Comparison of ENCODE assay signal across 29 cellular contexts in genomic region chr18:74834424-74835309, GRCh38.
DNase-seq lines count a peak whose midpoint lies in the region; ATAC-seq and TF ChIP-seq lines count a peak whose summit lies in the region.
"Had no signal": no experiment of that assay in that cellular context is flagged by ENCODE, and none has a peak within 500 bp of the region (broad histone marks: within the 10 kb centered on the region; RNA-seq: fewer than 3 reads in every experiment).

No MANE protein-coding gene starts in this region.

- CTCF ChIA-PET in naive thymus-derived CD4-positive, alpha-beta T cell (lab: Charles Lee): no interaction called here

- POLR2A ChIA-PET in naive thymus-derived CD4-positive, alpha-beta T cell (lab: Charles Lee): no interaction called here

- H3K27ac Mint-ChIP-seq in activated T-helper 17 cell treated with anti-CD3 and anti-CD28 coated beads, Interleukin-2, amount 50 U/mL, for 72 hours: peak overlapping the region; percentile 4
- H3K27ac Mint-ChIP-seq in neural crest cell (ENCODE audit: unreplicated experiment) (peak overlapping the region; percentile 58), type B pancreatic cell (no peak overlapping the region)
- H3K27ac Mint-ChIP-seq in naive thymus-derived CD4-positive, alpha-beta T cell: no peak overlapping the region
- H3K27ac Mint-ChIP-seq: activated CD4-positive, alpha-beta memory T cell treated with anti-CD3 and anti-CD28 coated beads, Interleukin-2, amount 10 ng/mL, durations not matched to agents 7 days and 5 days; activated naive CD4-positive, alpha-beta T cell treated with anti-CD3 and anti-CD28 coated beads, Interleukin-2, amount 50 U/mL, for 72 hours; B cell; CD8-positive, alpha-beta T cell; stimulated activated naive CD8-positive, alpha-beta T cell treated with anti-CD3 and anti-CD28 coated beads, Interleukin-15, Interleukin-2, amounts not matched to agents 100 ng/mL and 50 ng/mL, for 24 hours had no signal

- peaks cover 14% of the 10 kb centered on the region for H3K4me1 Mint-ChIP-seq in activated T-helper 17 cell treated with anti-CD3 and anti-CD28 coated beads, Interleukin-2, amount 50 U/mL, for 72 hours
- H3K4me1 Mint-ChIP-seq in neural crest cell (no peaks in the 10 kb centered on the region), type B pancreatic cell (ENCODE audit: unreplicated experiment) (peaks cover 9% of the 10 kb centered on the region)
- H3K4me1 Mint-ChIP-seq in naive thymus-derived CD4-positive, alpha-beta T cell: peaks cover 12 to 38% (median 32%) of the 10 kb centered on the region in 7 donors
- H3K4me1 Mint-ChIP-seq: B cell had no signal

- H3K9me3 ChIP-seq in naive thymus-derived CD4-positive, alpha-beta T cell (ENCODE audit: control insufficient read depth in 2 of 3, low read length in 3 of 3): no peaks in the 10 kb centered on the region
- H3K9me3 ChIP-seq: psoas muscle, thoracic aorta had no signal

- H3K27me3 Mint-ChIP-seq in activated T-helper 17 cell treated with anti-CD3 and anti-CD28 coated beads, Interleukin-2, amount 50 U/mL, for 72 hours: no peaks in the 10 kb centered on the region
- H3K27me3 Mint-ChIP-seq in neural crest cell (ENCODE audit: low read depth) (no peaks in the 10 kb centered on the region), type B pancreatic cell (no peaks in the 10 kb centered on the region)
- H3K27me3 Mint-ChIP-seq in naive thymus-derived CD4-positive, alpha-beta T cell: no peaks in the 10 kb centered on the region
- H3K27me3 Mint-ChIP-seq: activated CD4-positive, alpha-beta memory T cell treated with anti-CD3 and anti-CD28 coated beads, Interleukin-2, amount 10 ng/mL, durations not matched to agents 7 days and 5 days; B cell; stimulated activated naive CD8-positive, alpha-beta T cell treated with anti-CD3 and anti-CD28 coated beads, Interleukin-15, Interleukin-2, amounts not matched to agents 100 ng/mL and 50 ng/mL, for 24 hours had no signal

- no peaks in the 10 kb centered on the region for H3K9me3 Mint-ChIP-seq in activated T-helper 17 cell treated with anti-CD3 and anti-CD28 coated beads, Interleukin-2, amount 50 U/mL, for 72 hours
- H3K9me3 Mint-ChIP-seq in neural crest cell (no peaks in the 10 kb centered on the region), type B pancreatic cell (no peaks in the 10 kb centered on the region)
- H3K9me3 Mint-ChIP-seq in naive thymus-derived CD4-positive, alpha-beta T cell: no peaks in the 10 kb centered on the region
- H3K9me3 Mint-ChIP-seq: activated CD4-positive, alpha-beta memory T cell treated with anti-CD3 and anti-CD28 coated beads, Interleukin-2, amount 10 ng/mL, durations not matched to agents 7 days and 5 days; activated naive CD4-positive, alpha-beta T cell treated with anti-CD3 and anti-CD28 coated beads, Interleukin-2, amount 50 U/mL, for 72 hours; CD8-positive, alpha-beta T cell; stimulated activated naive CD8-positive, alpha-beta T cell treated with anti-CD3 and anti-CD28 coated beads, Interleukin-15, Interleukin-2, amounts not matched to agents 100 ng/mL and 50 ng/mL, for 24 hours had no signal

- no peak overlapping the region for H3K27ac ChIP-seq in naive thymus-derived CD4-positive, alpha-beta T cell (ENCODE audit: low read depth, low read length)
- H3K27ac ChIP-seq: psoas muscle, thoracic aorta had no signal

- no peaks in the 10 kb centered on the region for H3K36me3 ChIP-seq in naive thymus-derived CD4-positive, alpha-beta T cell (ENCODE audit: control insufficient read depth in 2 of 3, insufficient read depth in 3 of 3, low read length in 3 of 3)
- H3K36me3 ChIP-seq: thoracic aorta had no signal

- DNase-seq in ELR (ENCODE audit: low read depth) (peak; percentile 13), foreskin melanocyte (peak; percentile 19), neural crest cell (ENCODE audit: low read depth, low spot score) (no peak), mucosa of gallbladder (ENCODE audit: low spot score) (no peak), type B pancreatic cell (ENCODE audit: extremely low spot score, unreplicated experiment) (no peak)
- DNase-seq in naive thymus-derived CD4-positive, alpha-beta T cell: no peak
- DNase-seq: activated CD4-positive, alpha-beta memory T cell treated with anti-CD3 and anti-CD28 coated beads, Interleukin-2, amount 10 ng/mL, durations not matched to agents 7 days and 5 days; activated CD4-positive, CD25-positive, alpha-beta regulatory T cell treated with anti-CD3 and anti-CD28 coated beads, Interleukin-2, amount 50 U/mL, for 72 hours; activated CD8-positive, alpha-beta memory T cell treated with anti-CD3 and anti-CD28 coated beads, Interleukin-2, amount 50 U/mL, for 48 hours; aorta; CD8-positive, alpha-beta T cell; central memory CD4-positive, alpha-beta T cell; HCEC 1CT; Kasumi-1; kidney glomerular epithelial cell; mammary epithelial cell; NCI-H1436; NCI-H2081 treated with DMSO at 0.1 percent for 48 hours; NCI-H345; NCI-H748 treated with DMSO at 0.1 percent for 48 hours; nucleus accumbens; psoas muscle; RPMI8226 had no signal

- no peak overlapping the region for H3K4me3 Mint-ChIP-seq in activated T-helper 17 cell treated with anti-CD3 and anti-CD28 coated beads, Interleukin-2, amount 50 U/mL, for 72 hours
- H3K4me3 Mint-ChIP-seq in neural crest cell (no peak overlapping the region), type B pancreatic cell (no peak overlapping the region)
- H3K4me3 Mint-ChIP-seq in naive thymus-derived CD4-positive, alpha-beta T cell: no peak overlapping the region
- H3K4me3 Mint-ChIP-seq: activated CD4-positive, alpha-beta memory T cell treated with anti-CD3 and anti-CD28 coated beads, Interleukin-2, amount 10 ng/mL, durations not matched to agents 7 days and 5 days; B cell; CD8-positive, alpha-beta T cell; stimulated activated naive CD8-positive, alpha-beta T cell treated with anti-CD3 and anti-CD28 coated beads, Interleukin-15, Interleukin-2, amounts not matched to agents 100 ng/mL and 50 ng/mL, for 24 hours had no signal

- no peaks in the 10 kb centered on the region for H3K4me1 ChIP-seq in naive thymus-derived CD4-positive, alpha-beta T cell (ENCODE audit: control insufficient read depth in 2 of 2, insufficient read depth in 2 of 2, low read length in 2 of 2)

- H3K4me3 ChIP-seq in naive thymus-derived CD4-positive, alpha-beta T cell (ENCODE audit: low read length): no peak overlapping the region
- H3K4me3 ChIP-seq: psoas muscle, thoracic aorta had no signal

- ATAC-seq in activated T-helper 17 cell treated with anti-CD3 and anti-CD28 coated beads, Interleukin-2, amount 50 U/mL, for 72 hours (replicated peaks): no peak
- ATAC-seq in naive thymus-derived CD4-positive, alpha-beta T cell: no peak
- ATAC-seq in HG02885 (IDR thresholded peaks at IDR 0.05; ENCODE audit: poor library complexity, unreplicated experiment): no peak
- ATAC-seq: activated naive CD4-positive, alpha-beta T cell treated with anti-CD3 and anti-CD28 coated beads, Interleukin-2, amount 50 U/mL, for 72 hours; CD8-positive, alpha-beta T cell; psoas muscle had no signal

- peaks cover 23% of the 10 kb centered on the region for H3K36me3 Mint-ChIP-seq in activated T-helper 17 cell treated with anti-CD3 and anti-CD28 coated beads, Interleukin-2, amount 50 U/mL, for 72 hours (ENCODE audit: low read depth)
- no peaks in the 10 kb centered on the region for H3K36me3 Mint-ChIP-seq in neural crest cell (ENCODE audit: low read depth)
- peaks cover 4 to 36% (median 30%) of the 10 kb centered on the region in 5 donors for H3K36me3 Mint-ChIP-seq in naive thymus-derived CD4-positive, alpha-beta T cell
- H3K36me3 Mint-ChIP-seq in type B pancreatic cell: no peaks in the 10 kb centered on the region

- no peak for TF ChIP-seq CTCF in neural crest cell (conservative IDR thresholded peaks at IDR 0.05)
- TF ChIP-seq CTCF in type B pancreatic cell (conservative IDR thresholded peaks at IDR 0.05): no peak

- intact Hi-C loops in naive thymus-derived CD4-positive, alpha-beta T cell (cut with micrococcal nuclease): no loop called here

- H3K27me3 ChIP-seq in naive thymus-derived CD4-positive, alpha-beta T cell (ENCODE audit: control insufficient read depth in 2 of 2, insufficient read depth in 2 of 2, low read length in 2 of 2): no peaks in the 10 kb centered on the region

Comparison
In these comparisons a context has a peak if more than half of its experiments do, and no peak if none do; other contexts are left out.
1. DNase-seq: peak in ELR (single experiment) and foreskin melanocyte (single experiment); none in neural crest cell (single experiment), naive thymus-derived CD4-positive, alpha-beta T cell (0 of 9), mucosa of gallbladder (single experiment) and type B pancreatic cell (single experiment).
2. H3K27ac Mint-ChIP-seq: peak in activated T-helper 17 cell treated with anti-CD3 and anti-CD28 coated beads, Interleukin-2, amount 50 U/mL, for 72 hours (single experiment) and neural crest cell (single experiment); none in naive thymus-derived CD4-positive, alpha-beta T cell (0 of 9) and type B pancreatic cell (single experiment).